ENCODE assay signal across 8 cellular contexts in genomic region chr7:101390901-101391301, GRCh38. TPM values are rescaled to one million over a fixed set of nuclear protein-coding genes. Genes with fewer than 3 reads are reported as not detected.
DNase-seq lines count a peak whose midpoint lies in the region; ATAC-seq and TF ChIP-seq lines count a peak whose summit lies in the region.

No MANE protein-coding gene starts in this region.

- H3K36me3 Mint-ChIP-seq in IgD-negative memory B cell = peaks cover 2% of the 10 kb centered on the region
- no peaks in the 10 kb centered on the region for H3K36me3 Mint-ChIP-seq in activated T-cell treated with anti-CD3 and anti-CD28 coated beads, Interleukin-2, amount 50 U/mL, for 24 hours (ENCODE audit: low read depth)
- peaks cover 2% of the 10 kb centered on the region for H3K36me3 Mint-ChIP-seq in memory B cell

- DNase-seq in GM06990 (ENCODE audit: extremely low read depth, insufficient read length) = peak; percentile 74
- peak; percentile 48 for DNase-seq in activated T-cell treated with anti-CD3 and anti-CD28 coated beads, Interleukin-2, amount 50 U/mL, for 24 hours
- peak; percentile 32 to 34 for DNase-seq in memory B cell (ENCODE audit: low spot score in 2 of 2)
- DNase-seq in CD1c-positive myeloid dendritic cell (ENCODE audit: extremely low spot score) = no peak
- no peak for DNase-seq in middle frontal gyrus (ENCODE audit: extremely low spot score, low spot score)
- no peak for DNase-seq in MG63

- H3K4me3 ChIP-seq in GM06990 (replicated peaks; ENCODE audit: low read depth, low read length) = no peak overlapping the region
- H3K4me3 ChIP-seq in MG63 = no peak overlapping the region

- peak overlapping the region in 2 of 4 donors; percentile 52 to 91 for H3K4me3 Mint-ChIP-seq in IgD-negative memory B cell
- no peak overlapping the region for H3K4me3 Mint-ChIP-seq in activated T-cell treated with anti-CD3 and anti-CD28 coated beads, Interleukin-2, amount 50 U/mL, for 24 hours
- H3K4me3 Mint-ChIP-seq in memory B cell = peak overlapping the region; percentile 59

- H3K36me3 ChIP-seq in GM06990 (ENCODE audit: control insufficient read depth, insufficient read depth, low read length) (no peaks in the 10 kb centered on the region), MG63 (no peaks in the 10 kb centered on the region)

- peak; percentile 96 for ATAC-seq in GM21447 (IDR thresholded peaks at IDR 0.05; ENCODE audit: unreplicated experiment)
- peak; percentile 95 for ATAC-seq in memory B cell (ENCODE audit: low read depth)

- H3K4me1 Mint-ChIP-seq in IgD-negative memory B cell (peaks cover 17 to 27% (median 24%) of the 10 kb centered on the region in 3 donors), memory B cell (peaks cover 25% of the 10 kb centered on the region)
- H3K4me1 Mint-ChIP-seq in activated T-cell treated with anti-CD3 and anti-CD28 coated beads, Interleukin-2, amount 50 U/mL, for 24 hours (ENCODE audit: low read depth) = peaks cover 23% of the 10 kb centered on the region

- H3K9me3 ChIP-seq in MG63 = no peaks in the 10 kb centered on the region

- no peak for TF ChIP-seq CTCF in GM06990 (IDR thresholded peaks at IDR 0.05; ENCODE audit: insufficient read depth, low read length, poor library complexity, severe bottlenecking)

- H3K9me3 Mint-ChIP-seq in IgD-negative memory B cell (no peaks in the 10 kb centered on the region), memory B cell (no peaks in the 10 kb centered on the region)
- H3K9me3 Mint-ChIP-seq in activated T-cell treated with anti-CD3 and anti-CD28 coated beads, Interleukin-2, amount 50 U/mL, for 24 hours = no peaks in the 10 kb centered on the region

- peaks cover 19% of the 10 kb centered on the region for H3K27me3 Mint-ChIP-seq in IgD-negative memory B cell
- peaks cover 3% of the 10 kb centered on the region for H3K27me3 Mint-ChIP-seq in activated T-cell treated with anti-CD3 and anti-CD28 coated beads, Interleukin-2, amount 50 U/mL, for 24 hours
- H3K27me3 Mint-ChIP-seq in memory B cell = peaks cover 7% of the 10 kb centered on the region

- H3K27me3 ChIP-seq in GM06990 (replicated peaks; ENCODE audit: control insufficient read depth, insufficient read depth, low read length) = no peaks in the 10 kb centered on the region; the same call in none of the 2 replicates
- no peaks in the 10 kb centered on the region for H3K27me3 ChIP-seq in MG63

- H3K27ac Mint-ChIP-seq in IgD-negative memory B cell (peak overlapping the region in 2 of 3 donors; percentile 52 to 73), memory B cell (peak overlapping the region; percentile 11)
- peak overlapping the region; percentile 85 for H3K27ac Mint-ChIP-seq in activated T-cell treated with anti-CD3 and anti-CD28 coated beads, Interleukin-2, amount 50 U/mL, for 24 hours

RNA-seq across cellular contexts. Expression of gene COL26A1, which starts 28.2 kb away (rescaled TPM):
- not detected for polyA plus RNA-seq in IgD-negative memory B cell
- 1.2 TPM in 1 of 2 replicates, not detected in the other for total RNA-seq in MG63 (2014; rRNA removed; shearing (Covaris generic); ENCODE audit: low replicate concordance)

Comparison
In these comparisons a context has a peak if more than half of its experiments do, and no peak if none do; other contexts are left out.
1. DNase-seq: peak in GM06990 (single experiment), activated T-cell treated with anti-CD3 and anti-CD28 coated beads, Interleukin-2, amount 50 U/mL, for 24 hours (single experiment) and memory B cell (2 of 2); none in CD1c-positive myeloid dendritic cell (single experiment), middle frontal gyrus (single experiment) and MG63 (single experiment).
2. H3K27ac Mint-ChIP-seq: peak in every context shown above with its lines; median percentile 85 in activated T-cell treated with anti-CD3 and anti-CD28 coated beads, Interleukin-2, amount 50 U/mL, for 24 hours; 62 in IgD-negative memory B cell; 11 in memory B cell.